Comparison of ENCODE assay signal across 8 cellular contexts in genomic region chr12:642633-643477, GRCh38. TPM values are rescaled to one million over a fixed set of nuclear protein-coding genes. Genes with fewer than 3 reads are reported as not detected.
DNase-seq lines count a peak whose midpoint lies in the region; ATAC-seq and TF ChIP-seq lines count a peak whose summit lies in the region.

No MANE protein-coding gene starts in this region.

- no peak overlapping the region for H3K27ac Mint-ChIP-seq in GM23338

- ATAC-seq in GM23338: peak; percentile 85

- peaks cover 4% of the 10 kb centered on the region; the same call in 1 of the 2 replicates for H3K4me1 ChIP-seq in GM23338 (ENCODE audit: insufficient read depth)
- H3K4me1 ChIP-seq in MM.1S (ENCODE audit: low read length): peaks cover 6% of the 10 kb centered on the region; the same call in 1 of the 2 replicates

- no peaks in the 10 kb centered on the region for H3K9me3 Mint-ChIP-seq in GM23338

- H3K9me3 ChIP-seq in MM.1S (replicated peaks; ENCODE audit: insufficient read depth, low read length): no peaks in the 10 kb centered on the region

- TF ChIP-seq CTCF in GM10266 (IDR thresholded peaks at IDR 0.05; ENCODE audit: control insufficient read depth, insufficient read depth, low read depth, missing control alignments) (peak; percentile 36), GM23338 (conservative IDR thresholded peaks at IDR 0.05; ENCODE audit: low read depth in 2 of 2) (peak; percentile 35 to 42; a peak in 3 of 4 replicates), MM.1S (IDR thresholded peaks at IDR 0.05; ENCODE audit: low read length) (peak; percentile 23)

- H3K36me3 Mint-ChIP-seq in GM23338 (ENCODE audit: low read depth): no peaks in the 10 kb centered on the region

- H3K4me1 Mint-ChIP-seq in GM23338: peaks cover 11% of the 10 kb centered on the region; the same call in 2 of the 3 replicates

- H3F3A ChIP-seq in GM23338 (replicated peaks; ENCODE audit: low read depth): peaks cover 7% of the 10 kb centered on the region; the same call in 1 of the 2 replicates
- H3F3A ChIP-seq in MM.1S (ENCODE audit: insufficient read depth, low read length): peaks cover 6% of the 10 kb centered on the region

- DNase-seq in GM10266 (ENCODE audit: extremely low spot score) (peak; percentile 90), GM23338 (ENCODE audit: low spot score) (peak; percentile 83), MM.1S (peak; percentile 84), cerebellum (ENCODE audit: low spot score) (peak; percentile 76), kidney tubule cell (ENCODE audit: low spot score) (peak; percentile 77), DMS79 (lab: John Stamatoyannopoulos, UW) (no peak)
- DNase-seq in activated CD4-positive, CD25-positive, alpha-beta regulatory T cell treated with anti-CD3 and anti-CD28 coated beads, Interleukin-2, amount 50 U/mL, for 72 hours: peak; percentile 82
- DNase-seq in stimulated activated CD4-positive, alpha-beta T cell treated with anti-CD3 and anti-CD28 coated beads, Interleukin-1b, Interleukin-23, amount 100 ng/mL, for 48 hours: peak; percentile 72

- H3K9me2 ChIP-seq in GM23338 (ENCODE audit: insufficient read depth) (no peaks in the 10 kb centered on the region), MM.1S (replicated peaks; ENCODE audit: insufficient read depth, low read length) (no peaks in the 10 kb centered on the region)

- H3K27ac ChIP-seq in GM23338 (ENCODE audit: low read depth) (0 out of 2 replicates have a peak overlapping the region, but pooled peaks have one; percentile 63), MM.1S (ENCODE audit: low read length) (peak overlapping the region; percentile 65; the same call in 1 of the 2 replicates)

- H3K27me3 ChIP-seq in GM23338 (ENCODE audit: insufficient read depth): no peaks in the 10 kb centered on the region
- H3K27me3 ChIP-seq in MM.1S (replicated peaks; ENCODE audit: insufficient read depth, low read length): no peaks in the 10 kb centered on the region

- peaks cover 5% of the 10 kb centered on the region for H3K27me3 Mint-ChIP-seq in GM23338 (ENCODE audit: insufficient read depth, low read depth, poor library complexity)

- H3K36me3 ChIP-seq in GM23338 (ENCODE audit: insufficient read depth): no peaks in the 10 kb centered on the region
- H3K36me3 ChIP-seq in MM.1S (replicated peaks; ENCODE audit: insufficient read depth, low read length): no peaks in the 10 kb centered on the region

- H3K79me2 ChIP-seq in GM23338 (replicated peaks; ENCODE audit: insufficient read depth) (no peaks in the 10 kb centered on the region), MM.1S (ENCODE audit: low read length) (no peaks in the 10 kb centered on the region)

- H4K20me1 ChIP-seq in GM23338 (replicated peaks; ENCODE audit: insufficient read depth): no peaks in the 10 kb centered on the region
- H4K20me1 ChIP-seq in MM.1S (ENCODE audit: insufficient read depth, low read length): no peaks in the 10 kb centered on the region

- peak overlapping the region; percentile 98 for H2AFZ ChIP-seq in GM23338
- H2AFZ ChIP-seq in MM.1S (ENCODE audit: low read length): peak overlapping the region; percentile 76

- H3K4me3 ChIP-seq in GM23338: peak overlapping the region; percentile 74
- H3K4me3 ChIP-seq in MM.1S (ENCODE audit: low read length): peak overlapping the region; percentile 86

- peak overlapping the region; percentile 76 for H3K4me3 Mint-ChIP-seq in GM23338

- H3K4me2 ChIP-seq in GM23338 (peak overlapping the region; percentile 91), MM.1S (ENCODE audit: low read depth, low read length) (peak overlapping the region; percentile 82)

- H3K9ac ChIP-seq in MM.1S (ENCODE audit: low read length): peak overlapping the region; percentile 87

TF ChIP-seq in GM23338, 12 proteins besides CTCF, POLR2A, EP300 and RAD21:
- TF ChIP-seq EZH2phosphoT487 (IDR thresholded peaks at IDR 0.05; ENCODE audit: unreplicated experiment) (no peak), ETS1 (IDR thresholded peaks at IDR 0.05) (0 out of 2 replicates have a peak, but pooled peaks have one; percentile 28), POLR2AphosphoS5 (IDR thresholded peaks at IDR 0.05; ENCODE audit: low read depth) (peak; percentile 41; the same call in 1 of the 2 replicates)

RNA-seq across cellular contexts. Expression of gene NINJ2, which starts 20.4 kb away (rescaled TPM):
- total RNA-seq in GM23338 (2014; rRNA removed; shearing (Covaris generic)): 0.94 and 2.1 TPM in 2 replicates
- 1.2 and 2.6 TPM in 2 replicates for polyA plus RNA-seq in GM23338 (2016; fragmentation: Nextera tagmentation; extraction: Ambion mirVana)
- total RNA-seq in cerebellum: 0.82 TPM
